Comparison of ENCODE assay signal across 30 cellular contexts in the genomic region with DNA sequence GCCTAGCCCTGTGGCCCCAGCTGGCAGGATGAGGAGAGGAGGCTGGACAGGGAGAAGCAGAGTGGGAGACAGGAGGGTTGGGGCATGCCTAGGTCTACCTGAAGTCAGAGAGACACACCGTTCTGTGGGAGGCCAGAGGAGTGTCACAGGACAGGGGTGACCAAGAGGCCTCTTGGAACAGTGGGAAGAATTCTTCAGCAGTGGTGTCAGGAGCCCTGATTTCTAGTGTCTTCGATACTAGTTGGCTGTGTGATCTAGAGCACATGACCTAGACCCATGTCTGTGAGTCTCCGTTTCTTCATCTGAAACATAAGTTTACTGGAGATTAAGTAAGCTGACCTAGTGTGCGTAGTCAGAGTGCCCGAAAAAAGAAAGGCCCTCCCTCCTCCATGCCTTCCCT.
"Had no signal": no experiment of that assay in that cellular context is flagged by ENCODE, and none has a peak within 500 bp of the region (broad histone marks: within the 10 kb centered on the region; RNA-seq: fewer than 3 reads in every experiment).

No MANE protein-coding gene starts in this region.

- H3K9me3 ChIP-seq: ascending aorta, breast epithelium, colonic mucosa had no signal

- H3K27ac ChIP-seq: ascending aorta, breast epithelium, cardiac muscle cell, colonic mucosa, dorsolateral prefrontal cortex had no signal

- H3K27ac Mint-ChIP-seq: activated CD8-positive, alpha-beta T cell treated with anti-CD3 and anti-CD28 coated beads for 36 hours; activated naive CD4-positive, alpha-beta T cell treated with anti-CD3 and anti-CD28 coated beads, Interleukin-2, amount 50 U/mL, for 24 hours; activated naive CD8-positive, alpha-beta T cell treated with anti-CD3 and anti-CD28 coated beads, Interleukin-2, amount 10 ng/mL, durations not matched to agents 7 days and 5 days; activated T-helper 17 cell treated with anti-CD3 and anti-CD28 coated beads, Interleukin-2, amount 50 U/mL, for 72 hours; brain; endodermal cell; T-helper 17 cell; T-helper 2 cell treated with Interferon-gamma antibody and Interleukin-4, amounts not matched to agents 5 μg/mL and 100 μg/mL, for 36 hours had no signal

- H3K4me3 Mint-ChIP-seq: activated CD8-positive, alpha-beta T cell treated with anti-CD3 and anti-CD28 coated beads for 36 hours; activated naive CD4-positive, alpha-beta T cell treated with anti-CD3 and anti-CD28 coated beads, Interleukin-2, amount 50 U/mL, for 24 hours; activated naive CD8-positive, alpha-beta T cell treated with anti-CD3 and anti-CD28 coated beads, Interleukin-2, amount 10 ng/mL, durations not matched to agents 7 days and 5 days; activated T-cell treated with anti-CD3 and anti-CD28 coated beads, Interleukin-2, amount 50 U/mL, for 4 hours; activated T-helper 17 cell treated with anti-CD3 and anti-CD28 coated beads, Interleukin-2, amount 50 U/mL, for 72 hours; brain; endodermal cell; T-helper 17 cell; T-helper 2 cell treated with Interferon-gamma antibody and Interleukin-4, amounts not matched to agents 5 μg/mL and 100 μg/mL, for 36 hours had no signal

- DNase-seq: activated CD4-positive, alpha-beta T cell treated with anti-CD3 and anti-CD28 coated beads for 48 hours; activated CD4-positive, alpha-beta T cell treated with anti-CD3 and anti-CD28 coated beads, Interleukin-2, amount 50 U/mL, for 1 hour; activated CD4-positive, alpha-beta T cell treated with anti-CD3 and anti-CD28 coated beads, Interleukin-2, amount 50 U/mL, for 48 hours; activated CD8-positive, alpha-beta memory T cell treated with anti-CD3 and anti-CD28 coated beads for 24 hours; activated CD8-positive, alpha-beta T cell treated with anti-CD3 and anti-CD28 coated beads for 36 hours; activated effector memory CD4-positive, alpha-beta T cell treated with Interleukin-2 at 50 U/mL for 16 hours; activated gamma-delta T cell treated with Interleukin-2 at 50 U/mL for 16 hours; activated naive CD4-positive, alpha-beta T cell treated with Interleukin-2 at 50 U/mL for 16 hours; activated naive CD8-positive, alpha-beta T cell treated with anti-CD3 and anti-CD28 coated beads, Interleukin-2, amount 10 ng/mL, durations not matched to agents 7 days and 5 days; activated T-cell treated with anti-CD3 and anti-CD28 coated beads, Interleukin-2, amount 50 U/mL, for 4 hours; central memory CD4-positive, alpha-beta T cell; cerebellar nuclear complex; colonic mucosa; dorsolateral prefrontal cortex; effector memory CD4-positive, alpha-beta T cell; endodermal cell; foreskin fibroblast; T-helper 1 cell; T-helper 17 cell; T1000 had no signal

- H3K36me3 ChIP-seq: breast epithelium, cardiac muscle cell, colonic mucosa had no signal

- H3K4me1 ChIP-seq: ascending aorta, breast epithelium, colonic mucosa had no signal

- H3K4me3 ChIP-seq: ascending aorta, breast epithelium, cardiac muscle cell, colonic mucosa, dorsolateral prefrontal cortex had no signal

- H3K9me3 Mint-ChIP-seq: activated CD8-positive, alpha-beta T cell treated with anti-CD3 and anti-CD28 coated beads for 36 hours; activated naive CD4-positive, alpha-beta T cell treated with anti-CD3 and anti-CD28 coated beads, Interleukin-2, amount 50 U/mL, for 24 hours; activated naive CD8-positive, alpha-beta T cell treated with anti-CD3 and anti-CD28 coated beads, Interleukin-2, amount 10 ng/mL, durations not matched to agents 7 days and 5 days; activated T-helper 17 cell treated with anti-CD3 and anti-CD28 coated beads, Interleukin-2, amount 50 U/mL, for 72 hours; T-helper 2 cell treated with Interferon-gamma antibody and Interleukin-4, amounts not matched to agents 5 μg/mL and 100 μg/mL, for 36 hours had no signal

- FAIRE-seq: frontal cortex had no signal

- ATAC-seq: activated CD4-positive, CD25-positive, alpha-beta regulatory T cell treated with anti-CD3 and anti-CD28 coated beads, Interleukin-2, amount 50 U/mL, for 24 hours; activated CD8-positive, alpha-beta T cell treated with anti-CD3 and anti-CD28 coated beads for 36 hours; activated T-cell treated with anti-CD3 and anti-CD28 coated beads, Interleukin-2, amount 50 U/mL, for 4 hours; activated T-helper 17 cell treated with anti-CD3 and anti-CD28 coated beads, Interleukin-2, amount 50 U/mL, for 72 hours; esophagus mucosa; T-helper 17 cell had no signal

- H3K27me3 ChIP-seq: ascending aorta, breast epithelium, cardiac muscle cell, colonic mucosa, dorsolateral prefrontal cortex had no signal

- H3K27me3 Mint-ChIP-seq: activated CD8-positive, alpha-beta T cell treated with anti-CD3 and anti-CD28 coated beads for 36 hours; activated naive CD4-positive, alpha-beta T cell treated with anti-CD3 and anti-CD28 coated beads, Interleukin-2, amount 50 U/mL, for 24 hours; activated naive CD8-positive, alpha-beta T cell treated with anti-CD3 and anti-CD28 coated beads, Interleukin-2, amount 10 ng/mL, durations not matched to agents 7 days and 5 days; activated T-helper 17 cell treated with anti-CD3 and anti-CD28 coated beads, Interleukin-2, amount 50 U/mL, for 72 hours; brain; T-helper 17 cell had no signal
